Comparison of ENCODE assay signal across 1 cellular context in the genomic region with DNA sequence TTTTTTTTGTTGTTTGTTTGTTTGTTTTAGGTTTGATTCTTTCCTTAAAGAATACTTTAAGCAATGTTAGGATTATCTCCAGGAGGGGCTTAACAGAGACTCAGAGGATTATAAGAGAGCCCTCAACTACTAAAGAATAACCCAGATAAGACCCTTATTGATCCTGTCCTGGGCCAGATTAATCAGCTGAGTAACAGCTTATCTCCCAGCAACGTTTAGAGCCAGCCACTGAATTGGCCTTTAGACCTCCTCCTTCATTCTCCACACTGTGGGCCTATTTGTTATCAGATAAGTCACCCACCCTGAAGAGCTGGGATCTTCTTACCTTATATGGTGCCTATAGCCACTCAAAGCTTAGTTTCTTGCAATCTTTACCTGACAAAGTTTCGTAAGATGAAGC.
TF ChIP-seq lines count a peak whose summit lies in the region.

No MANE protein-coding gene starts in this region.

TF ChIP-seq in SK-N-SH treated with all-trans-retinoic acid at 6 μM for 48 hours, 23 proteins besides CTCF, POLR2A, EP300 and RAD21 (continued from another document):
- TF ChIP-seq, protein P1, sequence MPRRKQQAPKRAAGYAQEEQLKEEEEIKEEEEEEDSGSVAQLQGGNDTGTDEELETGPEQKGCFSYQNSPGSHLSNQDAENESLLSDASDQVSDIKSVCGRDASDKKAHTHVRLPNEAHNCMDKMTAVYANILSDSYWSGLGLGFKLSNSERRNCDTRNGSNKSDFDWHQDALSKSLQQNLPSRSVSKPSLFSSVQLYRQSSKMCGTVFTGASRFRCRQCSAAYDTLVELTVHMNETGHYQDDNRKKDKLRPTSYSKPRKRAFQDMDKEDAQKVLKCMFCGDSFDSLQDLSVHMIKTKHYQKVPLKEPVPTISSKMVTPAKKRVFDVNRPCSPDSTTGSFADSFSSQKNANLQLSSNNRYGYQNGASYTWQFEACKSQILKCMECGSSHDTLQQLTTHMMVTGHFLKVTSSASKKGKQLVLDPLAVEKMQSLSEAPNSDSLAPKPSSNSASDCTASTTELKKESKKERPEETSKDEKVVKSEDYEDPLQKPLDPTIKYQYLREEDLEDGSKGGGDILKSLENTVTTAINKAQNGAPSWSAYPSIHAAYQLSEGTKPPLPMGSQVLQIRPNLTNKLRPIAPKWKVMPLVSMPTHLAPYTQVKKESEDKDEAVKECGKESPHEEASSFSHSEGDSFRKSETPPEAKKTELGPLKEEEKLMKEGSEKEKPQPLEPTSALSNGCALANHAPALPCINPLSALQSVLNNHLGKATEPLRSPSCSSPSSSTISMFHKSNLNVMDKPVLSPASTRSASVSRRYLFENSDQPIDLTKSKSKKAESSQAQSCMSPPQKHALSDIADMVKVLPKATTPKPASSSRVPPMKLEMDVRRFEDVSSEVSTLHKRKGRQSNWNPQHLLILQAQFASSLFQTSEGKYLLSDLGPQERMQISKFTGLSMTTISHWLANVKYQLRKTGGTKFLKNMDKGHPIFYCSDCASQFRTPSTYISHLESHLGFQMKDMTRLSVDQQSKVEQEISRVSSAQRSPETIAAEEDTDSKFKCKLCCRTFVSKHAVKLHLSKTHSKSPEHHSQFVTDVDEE (CRISPR knock-in tag; IDR thresholded peaks at IDR 0.05), result no peak
- TF ChIP-seq CSDC2 (CRISPR knock-in tag; IDR thresholded peaks at IDR 0.05), result no peak
- no peak for TF ChIP-seq TOX (CRISPR knock-in tag; IDR thresholded peaks at IDR 0.05; ENCODE audit: borderline replicate concordance)
- TF ChIP-seq, protein P2, sequence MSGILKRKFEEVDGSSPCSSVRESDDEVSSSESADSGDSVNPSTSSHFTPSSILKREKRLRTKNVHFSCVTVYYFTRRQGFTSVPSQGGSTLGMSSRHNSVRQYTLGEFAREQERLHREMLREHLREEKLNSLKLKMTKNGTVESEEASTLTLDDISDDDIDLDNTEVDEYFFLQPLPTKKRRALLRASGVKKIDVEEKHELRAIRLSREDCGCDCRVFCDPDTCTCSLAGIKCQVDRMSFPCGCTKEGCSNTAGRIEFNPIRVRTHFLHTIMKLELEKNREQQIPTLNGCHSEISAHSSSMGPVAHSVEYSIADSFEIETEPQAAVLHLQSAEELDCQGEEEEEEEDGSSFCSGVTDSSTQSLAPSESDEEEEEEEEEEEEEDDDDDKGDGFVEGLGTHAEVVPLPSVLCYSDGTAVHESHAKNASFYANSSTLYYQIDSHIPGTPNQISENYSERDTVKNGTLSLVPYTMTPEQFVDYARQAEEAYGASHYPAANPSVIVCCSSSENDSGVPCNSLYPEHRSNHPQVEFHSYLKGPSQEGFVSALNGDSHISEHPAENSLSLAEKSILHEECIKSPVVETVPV (CRISPR knock-in tag; IDR thresholded peaks at IDR 0.05), result no peak
